Comparison of ENCODE assay signal across 14 cellular contexts in genomic region chr15:67511606-67512005, GRCh38.
"Had no signal": no experiment of that assay in that cellular context is flagged by ENCODE, and none has a peak within 500 bp of the region (broad histone marks: within the 10 kb centered on the region; RNA-seq: fewer than 3 reads in every experiment).

No MANE protein-coding gene starts in this region.

- ATAC-seq: body of pancreas; effector memory CD8-positive, alpha-beta T cell; left ventricle myocardium superior had no signal

- H3K27me3 Mint-ChIP-seq: central memory CD8-positive, alpha-beta T cell; dendritic cell treated with granulocyte-macrophage colony-stimulating factor and Interleukin-4, amounts not matched to agents 40 ng/mL and 50 ng/mL, for 4 days; effector memory CD8-positive, alpha-beta T cell had no signal

- H3K27me3 ChIP-seq: body of pancreas, hepatocyte, sigmoid colon had no signal

- H3K27ac Mint-ChIP-seq: activated T-helper 1 cell treated with anti-CD3 and anti-CD28 coated beads, Interleukin-12 subunit alpha, Interleukin-12 subunit beta, Interleukin-2, Interleukin-4 antibody, amounts not matched to agents 30 ng/mL and 10 ng/mL and 1 ng/mL, durations not matched to agents 14 hours and 24 hours and 36 hours; dendritic cell treated with granulocyte-macrophage colony-stimulating factor and Interleukin-4, amounts not matched to agents 40 ng/mL and 50 ng/mL, for 4 days; effector memory CD8-positive, alpha-beta T cell had no signal

- H3K4me3 Mint-ChIP-seq: activated T-helper 1 cell treated with anti-CD3 and anti-CD28 coated beads, Interleukin-12 subunit alpha, Interleukin-12 subunit beta, Interleukin-2, Interleukin-4 antibody, amounts not matched to agents 30 ng/mL and 10 ng/mL and 1 ng/mL, durations not matched to agents 14 hours and 24 hours and 36 hours; central memory CD8-positive, alpha-beta T cell; dendritic cell treated with granulocyte-macrophage colony-stimulating factor and Interleukin-4, amounts not matched to agents 40 ng/mL and 50 ng/mL, for 4 days; effector memory CD8-positive, alpha-beta T cell had no signal

- H3K4me1 ChIP-seq: body of pancreas, sigmoid colon had no signal

- H3K4me3 ChIP-seq: body of pancreas, hepatocyte, sigmoid colon had no signal

- H3K4me1 Mint-ChIP-seq: central memory CD8-positive, alpha-beta T cell had no signal

- H3K9me3 Mint-ChIP-seq: activated T-helper 1 cell treated with anti-CD3 and anti-CD28 coated beads, Interleukin-12 subunit alpha, Interleukin-12 subunit beta, Interleukin-2, Interleukin-4 antibody, amounts not matched to agents 30 ng/mL and 10 ng/mL and 1 ng/mL, durations not matched to agents 14 hours and 24 hours and 36 hours; central memory CD8-positive, alpha-beta T cell; dendritic cell treated with granulocyte-macrophage colony-stimulating factor and Interleukin-4, amounts not matched to agents 40 ng/mL and 50 ng/mL, for 4 days; effector memory CD8-positive, alpha-beta T cell had no signal

- H3K9me3 ChIP-seq: body of pancreas, sigmoid colon had no signal

- DNase-seq: activated naive CD4-positive, alpha-beta T cell; amniotic stem cell; body of pancreas; effector memory CD8-positive, alpha-beta T cell; left ventricle myocardium superior; mesendoderm; sigmoid colon; stimulated activated CD4-positive, alpha-beta T cell treated with anti-CD3 and anti-CD28 coated beads, Interleukin-12 subunit alpha, Interleukin-12 subunit beta, amount 100 ng/mL, for 4 hours; stimulated activated naive CD4-positive, alpha-beta T cell treated with Interleukin-2 at 50 U/mL for 16 hours; T-helper 9 cell had no signal
